9 cellular contexts compared by ENCODE assay signal in genomic region chr16:1183235-1183907, GRCh38. TPM values are rescaled to one million over a fixed set of nuclear protein-coding genes. Genes with fewer than 3 reads are reported as not detected.
DNase-seq lines count a peak whose midpoint lies in the region; ATAC-seq and TF ChIP-seq lines count a peak whose summit lies in the region.
"Had no signal": no experiment of that assay in that cellular context is flagged by ENCODE, and none has a peak within 500 bp of the region (broad histone marks: within the 10 kb centered on the region; RNA-seq: fewer than 3 reads in every experiment).

No MANE protein-coding gene starts in this region.

- no peaks in the 10 kb centered on the region for H3K9me3 Mint-ChIP-seq in activated naive CD4-positive, alpha-beta T cell treated with anti-CD3 and anti-CD28 coated beads, Interleukin-2, amount 10 ng/mL, durations not matched to agents 7 days and 5 days

- no peaks in the 10 kb centered on the region for H4K20me1 ChIP-seq in hepatocyte (ENCODE audit: insufficient read depth, poor library complexity, severe bottlenecking)

- no peak for ATAC-seq in HG02870 (IDR thresholded peaks at IDR 0.05; ENCODE audit: unreplicated experiment)

- H3K4me1 Mint-ChIP-seq in activated naive CD4-positive, alpha-beta T cell treated with anti-CD3 and anti-CD28 coated beads, Interleukin-2, amount 10 ng/mL, durations not matched to agents 7 days and 5 days, result no peaks in the 10 kb centered on the region

- H3K4me3 ChIP-seq in hepatocyte, result no peak overlapping the region
- no peak overlapping the region for H3K4me3 ChIP-seq in testis

- H3K4me3 Mint-ChIP-seq in activated naive CD4-positive, alpha-beta T cell treated with anti-CD3 and anti-CD28 coated beads, Interleukin-2, amount 10 ng/mL, durations not matched to agents 7 days and 5 days, result no peak overlapping the region

- TF ChIP-seq POLR2A in testis (IDR thresholded peaks at IDR 0.05), result no peak

- H3K36me3 Mint-ChIP-seq in activated naive CD4-positive, alpha-beta T cell treated with anti-CD3 and anti-CD28 coated beads, Interleukin-2, amount 10 ng/mL, durations not matched to agents 7 days and 5 days, result no peaks in the 10 kb centered on the region

- H3K27me3 Mint-ChIP-seq in activated naive CD4-positive, alpha-beta T cell treated with anti-CD3 and anti-CD28 coated beads, Interleukin-2, amount 10 ng/mL, durations not matched to agents 7 days and 5 days, result no peaks in the 10 kb centered on the region

- no peak overlapping the region for H3K27ac Mint-ChIP-seq in activated naive CD4-positive, alpha-beta T cell treated with anti-CD3 and anti-CD28 coated beads, Interleukin-2, amount 10 ng/mL, durations not matched to agents 7 days and 5 days

- H3K4me2 ChIP-seq in hepatocyte, result peak overlapping the region; percentile 64

- H3K27ac ChIP-seq in hepatocyte, result no peak overlapping the region
- H3K27ac ChIP-seq in testis, result no peak overlapping the region

- H3K4me1 ChIP-seq in hepatocyte (ENCODE audit: insufficient read depth), result peaks cover 25% of the 10 kb centered on the region
- peaks cover 26% of the 10 kb centered on the region for H3K4me1 ChIP-seq in testis

- H3K79me2 ChIP-seq in hepatocyte, result no peaks in the 10 kb centered on the region

- no peaks in the 10 kb centered on the region for H3K27me3 ChIP-seq in hepatocyte
- H3K27me3 ChIP-seq in testis, result no peaks in the 10 kb centered on the region

- WGBS in hepatocyte (ENCODE audit: low lambda C conversion rate, missing lambda C conversion rate), result 92% methylated on average over 10 of the region's 37 CpGs
- whole genome bisulfite sequencing in testis, 2 donors, result 46 to 54% methylated on average over 7 to 35 of the region's 37 CpGs

- intact Hi-C loops in testis (cut with DNase I; ENCODE audit: low total_unique reads), result no loop called here

- no peaks in the 10 kb centered on the region for H3K9me2 ChIP-seq in hepatocyte (replicated peaks; ENCODE audit: insufficient read depth)

- H3K36me3 ChIP-seq in hepatocyte (replicated peaks; ENCODE audit: insufficient read depth, low read depth) (no peaks in the 10 kb centered on the region), testis (ENCODE audit: low read depth, missing control alignments) (no peaks in the 10 kb centered on the region)

- CTCF ChIA-PET in HEK293T (lab: Yijun Ruan, JAX), result no interaction called here
- CTCF ChIA-PET in activated naive CD4-positive, alpha-beta T cell treated with anti-CD3 and anti-CD28 coated beads, Interleukin-2, amount 10 ng/mL, durations not matched to agents 7 days and 5 days (lab: Charles Lee), result no interaction called here

- DNase-seq in HEK293T (ENCODE audit: extremely low spot score) (peak; percentile 35), T1000 (lab: John Stamatoyannopoulos, UW) (peak; percentile 42), hepatocyte (ENCODE audit: low spot score) (peak; percentile 73), testis (peak; percentile 50), iPS-NIHi7 (ENCODE audit: extremely low spot score) (no peak)
- no peak for DNase-seq in activated naive CD4-positive, alpha-beta T cell treated with anti-CD3 and anti-CD28 coated beads, Interleukin-2, amount 10 ng/mL, durations not matched to agents 7 days and 5 days
- DNase-seq: activated T-cell treated with anti-CD3 and anti-CD28 coated beads, Interleukin-2, amount 50 U/mL, for 48 hours; MM.1S had no signal

- no peaks in the 10 kb centered on the region for H3K9me3 ChIP-seq in hepatocyte (ENCODE audit: low read depth)
- no peaks in the 10 kb centered on the region for H3K9me3 ChIP-seq in testis

- POLR2A ChIA-PET in HEK293T (lab: Yijun Ruan, JAX), result no interaction called here

- TF ChIP-seq CTCF in hepatocyte (IDR thresholded peaks at IDR 0.05; ENCODE audit: poor library complexity) (no peak), testis (IDR thresholded peaks at IDR 0.05) (no peak)

- H2AFZ ChIP-seq in hepatocyte, result no peak overlapping the region

TF ChIP-seq in HEK293T, 16 proteins besides CTCF, POLR2A, EP300 and RAD21:
- TF ChIP-seq SP1 (IDR thresholded peaks at IDR 0.05) (no peak), FOXA1 (IDR thresholded peaks at IDR 0.05) (no peak), L3MBTL2 (conservative IDR thresholded peaks at IDR 0.05) (no peak), ELF4 (IDR thresholded peaks at IDR 0.05) (no peak)
- TF ChIP-seq, protein P1, sequence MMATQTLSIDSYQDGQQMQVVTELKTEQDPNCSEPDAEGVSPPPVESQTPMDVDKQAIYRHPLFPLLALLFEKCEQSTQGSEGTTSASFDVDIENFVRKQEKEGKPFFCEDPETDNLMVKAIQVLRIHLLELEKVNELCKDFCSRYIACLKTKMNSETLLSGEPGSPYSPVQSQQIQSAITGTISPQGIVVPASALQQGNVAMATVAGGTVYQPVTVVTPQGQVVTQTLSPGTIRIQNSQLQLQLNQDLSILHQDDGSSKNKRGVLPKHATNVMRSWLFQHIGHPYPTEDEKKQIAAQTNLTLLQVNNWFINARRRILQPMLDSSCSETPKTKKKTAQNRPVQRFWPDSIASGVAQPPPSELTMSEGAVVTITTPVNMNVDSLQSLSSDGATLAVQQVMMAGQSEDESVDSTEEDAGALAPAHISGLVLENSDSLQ (IDR thresholded peaks at IDR 0.05), result no peak

RNA-seq across cellular contexts. Expression of gene CACNA1H, which starts 30.5 kb away (rescaled TPM):
- total RNA-seq in hepatocyte (8.6 and 9.1 TPM in 2 replicates), testis (10 to 100 TPM; 55.9 to 69.0 TPM)
- polyA plus RNA-seq in hepatocyte (9.1 and 9.7 TPM in 2 replicates), testis (ENCODE audit: insufficient read depth, low read depth, low replicate concordance) (41.1 TPM)

RNA-seq across cellular contexts. Expression of gene TPSG1, which starts 41.7 kb away (rescaled TPM):
- total RNA-seq in hepatocyte (0.67 and 1.3 TPM in 2 replicates), testis (1 to 10 TPM in 1 of 2 donors, not detected in 1; 1.2 TPM)
- polyA plus RNA-seq in hepatocyte (2.0 and 2.3 TPM in 2 replicates), testis (ENCODE audit: insufficient read depth, low read depth, low replicate concordance) (not detected)

RNA-seq across cellular contexts. Expression of gene TPSB2, which starts 46.6 kb away (rescaled TPM):
- total RNA-seq in hepatocyte, result not detected in 2 replicates
- polyA plus RNA-seq in hepatocyte, result not detected in 2 replicates
- total RNA-seq in testis, result 10 to 100 TPM; 10.8 to 49.5 TPM
- 16.1 TPM for polyA plus RNA-seq in testis (ENCODE audit: insufficient read depth, low read depth, low replicate concordance)

RNA-seq across cellular contexts. Expression of gene TPSAB1, which starts 57.1 kb away (rescaled TPM):
- total RNA-seq in hepatocyte (not detected in 2 replicates), testis (10 to 100 TPM; 11.7 to 32.0 TPM)
- polyA plus RNA-seq in hepatocyte (not detected in 2 replicates), testis (ENCODE audit: insufficient read depth, low read depth, low replicate concordance) (12.2 TPM)

Comparison
In these comparisons a context has a peak if more than half of its experiments do, and no peak if none do; other contexts are left out.
1. DNase-seq: peak in HEK293T (single experiment), T1000 (single experiment), hepatocyte (single experiment) and testis (single experiment); none in activated naive CD4-positive, alpha-beta T cell treated with anti-CD3 and anti-CD28 coated beads, Interleukin-2, amount 10 ng/mL, durations not matched to agents 7 days and 5 days (single experiment) and iPS-NIHi7 (single experiment).
2. RNA of gene TPSB2, which starts 46.6 kb away (total RNA-seq): 10.8 to 49.5 TPM in testis; not detected in hepatocyte; every median in the first group is over 10 times any median in the second.